ENCODE assay signal across 1 cellular context in genomic region chr4:185797596-185797995, GRCh38.
TF ChIP-seq lines count a peak whose summit lies in the region.

No MANE protein-coding gene starts in this region.

TF ChIP-seq in GM23338, 12 proteins besides CTCF, POLR2A, EP300 and RAD21 (continued from another document):
- no peak for TF ChIP-seq REST (IDR thresholded peaks at IDR 0.05; ENCODE audit: unreplicated experiment)
- no peak for TF ChIP-seq EZH2phosphoT487 (IDR thresholded peaks at IDR 0.05; ENCODE audit: unreplicated experiment)
- no peak for TF ChIP-seq ZNF114 (CRISPR knock-in tag; IDR thresholded peaks at IDR 0.05)
- no peak for TF ChIP-seq POLR2AphosphoS5 (IDR thresholded peaks at IDR 0.05; ENCODE audit: low read depth)
- TF ChIP-seq ETS1 (IDR thresholded peaks at IDR 0.05), result no peak
- TF ChIP-seq CREB1 (CRISPR knock-in tag; IDR thresholded peaks at IDR 0.05; ENCODE audit: low read depth), result no peak
- no peak for TF ChIP-seq JUNB (IDR thresholded peaks at IDR 0.05; ENCODE audit: unreplicated experiment)
- TF ChIP-seq ZNF331 (CRISPR knock-in tag; IDR thresholded peaks at IDR 0.05; ENCODE audit: low read depth), result no peak
- no peak for TF ChIP-seq EZH2 (IDR thresholded peaks at IDR 0.05; ENCODE audit: low read depth, unreplicated experiment)
- no peak for TF ChIP-seq STAT1 (IDR thresholded peaks at IDR 0.05; ENCODE audit: unreplicated experiment)
